ENCODE assay signal across 24 cellular contexts in genomic region chr15:80887148-80887547, GRCh38.
DNase-seq lines count a peak whose midpoint lies in the region; ATAC-seq and TF ChIP-seq lines count a peak whose summit lies in the region.
"Had no signal": no experiment of that assay in that cellular context is flagged by ENCODE, and none has a peak within 500 bp of the region (broad histone marks: within the 10 kb centered on the region; RNA-seq: fewer than 3 reads in every experiment).

No MANE protein-coding gene starts in this region.

- no peak for TF ChIP-seq CTCF in WTC11 (IDR thresholded peaks at IDR 0.05)

- H3K27ac ChIP-seq in aorta (ENCODE audit: low read depth in 1 of 2, low read length in 2 of 2): no peak overlapping the region
- H3K27ac ChIP-seq: KMS-11, skin epidermis, upper lobe of left lung, WERI-Rb-1 had no signal

- POLR2A ChIA-PET in WTC11 (lab: Charles Lee): no interaction called here

- H3K4me1 Mint-ChIP-seq in WTC11: peaks cover 25% of the 10 kb centered on the region
- H3K4me1 Mint-ChIP-seq: memory B cell had no signal

- no peak overlapping the region for H3K4me3 ChIP-seq in MG63
- H3K4me3 ChIP-seq in aorta (ENCODE audit: low read length in 2 of 2): no peak overlapping the region
- H3K4me3 ChIP-seq: skin epidermis, upper lobe of left lung had no signal

- H3K36me3 Mint-ChIP-seq in WTC11: no peaks in the 10 kb centered on the region
- H3K36me3 Mint-ChIP-seq: activated CD8-positive, alpha-beta memory T cell treated with anti-CD3 and anti-CD28 coated beads, Interleukin-2, amount 10 ng/mL, durations not matched to agents 7 days and 5 days had no signal

- intact Hi-C loops in aorta (cut with DNase I): no loop called here

- 83 to 86% methylated on average over 4 of the region's 4 CpGs for WGBS in aorta, 2 donors

- no peaks in the 10 kb centered on the region; the same call in 1 of the 2 replicates for H3K36me3 ChIP-seq in MG63
- H3K36me3 ChIP-seq in aorta (ENCODE audit: control insufficient read depth in 1 of 2, insufficient read depth in 2 of 2, low read length in 1 of 2): no peaks in the 10 kb centered on the region
- H3K36me3 ChIP-seq: WERI-Rb-1 had no signal

- peaks cover 3% of the 10 kb centered on the region; the same call in 1 of the 2 replicates for H3K27me3 Mint-ChIP-seq in WTC11 (ENCODE audit: low read depth)

- H3K27me3 ChIP-seq in MG63: peaks cover 8% of the 10 kb centered on the region; the same call in 1 of the 2 replicates
- H3K27me3 ChIP-seq in aorta (ENCODE audit: control insufficient read depth in 1 of 2, insufficient read depth in 2 of 2, low read length in 1 of 2): no peaks in the 10 kb centered on the region
- H3K27me3 ChIP-seq: upper lobe of left lung had no signal

- H3K4me1 ChIP-seq in aorta (ENCODE audit: control insufficient read depth in 1 of 2, insufficient read depth in 2 of 2, low read length in 2 of 2): no peaks in the 10 kb centered on the region

- peak in 2 of 3 experiments; percentile 44 to 78 for DNase-seq in NCI-H1417 (lab: John Stamatoyannopoulos, UW)
- no peak for DNase-seq in NCI-H1417 treated with DMSO at 0.1 percent for 48 hours (lab: John Stamatoyannopoulos, UW)
- DNase-seq in MG63: peak; percentile 73
- no peak for DNase-seq in WTC11 (ENCODE audit: low spot score)
- DNase-seq in midbrain (lab: John Stamatoyannopoulos, UW): peak; percentile 26
- DNase-seq in NCI-H2081 (lab: John Stamatoyannopoulos, UW): no peak
- no peak for DNase-seq in aorta
- DNase-seq: activated CD4-positive, alpha-beta T cell treated with anti-CD3 and anti-CD28 coated beads, Interleukin-2, amount 10 ng/mL, durations not matched to agents 7 days and 5 days; activated CD8-positive, alpha-beta memory T cell treated with anti-CD3 and anti-CD28 coated beads, Interleukin-2, amount 10 ng/mL, durations not matched to agents 7 days and 5 days; activated naive CD4-positive, alpha-beta T cell treated with anti-CD3 and anti-CD28 coated beads, Interleukin-2, amount 50 U/mL, for 16 hours; activated T-cell treated with anti-CD3 and anti-CD28 coated beads, Interleukin-2, amount 50 U/mL, for 72 hours; AML-193; CD8-positive, alpha-beta T cell; DND-41; H7; NCI-H1694 treated with DMSO at 0.1 percent for 48 hours; NCI-H510A; stimulated activated CD4-positive, alpha-beta T cell treated with anti-CD3 and anti-CD28 coated beads, Interleukin-1b, Interleukin-23, amount 100 ng/mL, for 48 hours; upper lobe of left lung; WERI-Rb-1 had no signal

- CTCF ChIA-PET in WTC11 (lab: Charles Lee): interaction anchor here (0.9 to 3.4 kb wide), 5 partner anchors 9 to 1034 kb away, joined by 3 to 15 read pairs (median 3); partner anchors contain the start of gene CEMIP

- no peaks in the 10 kb centered on the region for H3K9me3 ChIP-seq in MG63
- no peaks in the 10 kb centered on the region for H3K9me3 ChIP-seq in aorta (ENCODE audit: control insufficient read depth, low read length)
- H3K9me3 ChIP-seq: upper lobe of left lung had no signal

- ATAC-seq in WTC11 (peak; percentile 47), HG03097 (IDR thresholded peaks at IDR 0.05; ENCODE audit: low FRiP score, unreplicated experiment) (no peak), aorta (ENCODE audit: low FRiP score) (no peak)
- ATAC-seq: activated CD8-positive, alpha-beta memory T cell treated with anti-CD3 and anti-CD28 coated beads, Interleukin-2, amount 10 ng/mL, durations not matched to agents 7 days and 5 days; activated T-cell treated with anti-CD3 and anti-CD28 coated beads, Interleukin-2, amount 50 U/mL, for 72 hours; CD8-positive, alpha-beta T cell had no signal

- no peaks in the 10 kb centered on the region for H3K9me3 Mint-ChIP-seq in WTC11
- H3K9me3 Mint-ChIP-seq: activated CD4-positive, alpha-beta T cell treated with anti-CD3 and anti-CD28 coated beads, Interleukin-2, amount 10 ng/mL, durations not matched to agents 7 days and 5 days; activated T-cell treated with anti-CD3 and anti-CD28 coated beads, Interleukin-2, amount 50 U/mL, for 72 hours; CD8-positive, alpha-beta T cell; memory B cell had no signal

- H3K27ac Mint-ChIP-seq in WTC11: no peak overlapping the region
- H3K27ac Mint-ChIP-seq: activated CD4-positive, alpha-beta T cell treated with anti-CD3 and anti-CD28 coated beads, Interleukin-2, amount 10 ng/mL, durations not matched to agents 7 days and 5 days; activated CD8-positive, alpha-beta memory T cell treated with anti-CD3 and anti-CD28 coated beads, Interleukin-2, amount 10 ng/mL, durations not matched to agents 7 days and 5 days; activated T-cell treated with anti-CD3 and anti-CD28 coated beads, Interleukin-2, amount 50 U/mL, for 72 hours; CD8-positive, alpha-beta T cell; memory B cell had no signal

- H3K4me3 Mint-ChIP-seq in WTC11: no peak overlapping the region
- H3K4me3 Mint-ChIP-seq: activated CD4-positive, alpha-beta T cell treated with anti-CD3 and anti-CD28 coated beads, Interleukin-2, amount 10 ng/mL, durations not matched to agents 7 days and 5 days; activated CD8-positive, alpha-beta memory T cell treated with anti-CD3 and anti-CD28 coated beads, Interleukin-2, amount 10 ng/mL, durations not matched to agents 7 days and 5 days; activated T-cell treated with anti-CD3 and anti-CD28 coated beads, Interleukin-2, amount 50 U/mL, for 72 hours; CD8-positive, alpha-beta T cell; memory B cell had no signal

TF ChIP-seq in WTC11, 78 proteins besides CTCF, POLR2A, EP300 and RAD21 (continues in another document):
- TF ChIP-seq MXD4 (CRISPR knock-in tag; IDR thresholded peaks at IDR 0.05; ENCODE audit: borderline replicate concordance): no peak
- TF ChIP-seq NR1H2 (CRISPR knock-in tag; IDR thresholded peaks at IDR 0.05): no peak
- no peak for TF ChIP-seq PREB (CRISPR knock-in tag; IDR thresholded peaks at IDR 0.05; ENCODE audit: borderline replicate concordance)
- TF ChIP-seq GABPB1 (CRISPR knock-in tag; IDR thresholded peaks at IDR 0.05): no peak
- no peak for TF ChIP-seq PRDM15 (CRISPR knock-in tag; IDR thresholded peaks at IDR 0.05)
- no peak for TF ChIP-seq ATF1 (CRISPR knock-in tag; IDR thresholded peaks at IDR 0.05)
- no peak for TF ChIP-seq GTF2I (CRISPR knock-in tag; conservative IDR thresholded peaks at IDR 0.05)
- no peak for TF ChIP-seq ELF4 (CRISPR knock-in tag; IDR thresholded peaks at IDR 0.05; ENCODE audit: low read depth)
- no peak for TF ChIP-seq ZNF263 (CRISPR knock-in tag; IDR thresholded peaks at IDR 0.05; ENCODE audit: low read depth)
- no peak for TF ChIP-seq ZBTB43 (CRISPR knock-in tag; IDR thresholded peaks at IDR 0.05)

Comparison
In these comparisons a context has a peak if more than half of its experiments do, and no peak if none do; other contexts are left out.
1. DNase-seq: peak in NCI-H1417 (2 of 3), MG63 (single experiment) and midbrain (single experiment); none in NCI-H1417 treated with DMSO at 0.1 percent for 48 hours (single experiment), WTC11 (single experiment), NCI-H2081 (0 of 2) and aorta (0 of 2).